ENCODE assay signal across 17 cellular contexts in the genomic region with DNA sequence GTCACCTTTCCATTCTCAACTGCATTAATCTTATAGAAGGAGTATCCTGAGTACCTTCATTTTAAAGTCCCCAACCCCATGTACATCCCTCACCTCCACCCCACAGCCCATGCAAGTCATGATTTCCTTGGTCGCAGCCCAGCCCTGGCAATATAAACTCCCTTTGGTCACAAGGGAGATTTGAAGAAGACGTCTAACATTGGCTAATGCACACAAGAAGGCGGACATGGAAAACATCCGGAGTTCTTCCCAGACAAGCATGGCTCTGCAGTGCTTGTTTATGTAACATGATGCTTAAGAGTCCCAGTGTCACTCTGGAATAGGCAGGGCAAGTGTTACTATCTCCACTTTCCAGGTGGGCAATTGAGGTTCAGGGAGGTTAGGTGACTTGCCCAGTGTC.
DNase-seq lines count a peak whose midpoint lies in the region; ATAC-seq, FAIRE-seq and TF ChIP-seq lines count a peak whose summit lies in the region.
"Had no signal": no experiment of that assay in that cellular context is flagged by ENCODE, and none has a peak within 500 bp of the region (broad histone marks: within the 10 kb centered on the region; RNA-seq: fewer than 3 reads in every experiment).

No MANE protein-coding gene starts in this region.

- H3K4me1 Mint-ChIP-seq in astrocyte (ENCODE audit: low read depth, unreplicated experiment): peaks cover 47% of the 10 kb centered on the region

- H3K9me3 ChIP-seq in GM23248 (ENCODE audit: low read depth): no peaks in the 10 kb centered on the region
- H3K9me3 ChIP-seq in astrocyte (ENCODE audit: insufficient read depth, low read depth, low read length): no peaks in the 10 kb centered on the region
- H3K9me3 ChIP-seq in HepG2 (ENCODE audit: low read length): no peaks in the 10 kb centered on the region
- H3K9me3 ChIP-seq: Peyer's patch had no signal

- H3K4me2 ChIP-seq in GM23248 (ENCODE audit: unreplicated experiment) (no peak overlapping the region), astrocyte (ENCODE audit: low read length) (no peak overlapping the region), HepG2 (ENCODE audit: low read depth, low read length) (no peak overlapping the region)

- no peaks in the 10 kb centered on the region for H3K9me2 ChIP-seq in GM23248 (ENCODE audit: insufficient read depth)

- H3K4me3 Mint-ChIP-seq in astrocyte (ENCODE audit: unreplicated experiment): no peak overlapping the region
- H3K4me3 Mint-ChIP-seq: CD4-positive, alpha-beta memory T cell; stimulated activated naive B cell treated with anti-CD40 and anti-IgM and Interleukin-4, amounts not matched to agents 10 μg/mL and 1 μg/mL and 100 μg/mL, for 72 hours had no signal

- no peak overlapping the region for H3K27ac Mint-ChIP-seq in astrocyte (ENCODE audit: unreplicated experiment)
- H3K27ac Mint-ChIP-seq: activated T-helper 2 cell treated with anti-CD3 and anti-CD28 coated beads, Interferon-gamma antibody, Interleukin-2, Interleukin-4, amounts not matched to agents 10 μg/mL and 5 μg/mL and 100 μg/mL, durations not matched to agents 14 hours and 24 hours and 36 hours; CD4-positive, alpha-beta memory T cell; stimulated activated naive B cell treated with anti-CD40 and anti-IgM and Interleukin-4, amounts not matched to agents 10 μg/mL and 1 μg/mL and 100 μg/mL, for 72 hours had no signal

- no peak for TF ChIP-seq POLR2A in HepG2 (IDR thresholded peaks at IDR 0.05; ENCODE audit: insufficient read depth in 1 of 2, low read depth in 2 of 2, low read length in 2 of 2)

- no peaks in the 10 kb centered on the region for H3K79me2 ChIP-seq in GM23248 (ENCODE audit: insufficient read depth)
- H3K79me2 ChIP-seq in astrocyte (ENCODE audit: insufficient read depth, low read length): no peaks in the 10 kb centered on the region
- H3K79me2 ChIP-seq in HepG2 (ENCODE audit: insufficient read depth, low read length): no peaks in the 10 kb centered on the region

- intact Hi-C loops in Right ventricle myocardium superior (cut with DNase I): no loop called here
- intact Hi-C loops in sciatic nerve (cut with DNase I): no loop called here
- intact Hi-C loops in HepG2 (cut with micrococcal nuclease; ENCODE audit: unreplicated experiment): no loop called here
- intact Hi-C loops in left colon (cut with DNase I, micrococcal nuclease): no loop called here

- DNase-seq in GM23248 (no peak), astrocyte (ENCODE audit: low read depth) (no peak), Right ventricle myocardium superior (no peak), sciatic nerve (ENCODE audit: low spot score) (no peak), HepG2 (ENCODE audit: low spot score) (no peak), left colon (no peak)
- DNase-seq: activated CD4-positive, alpha-beta T cell treated with anti-CD3 and anti-CD28 coated beads, Interleukin-2, amount 50 U/mL, for 1 hour; aorta; CD4-positive, alpha-beta memory T cell; effector CD8-positive, alpha-beta T cell; NCI-H1048; NCI-H526; Peyer's patch; stimulated activated naive B cell treated with anti-CD40 and anti-IgM and Interleukin-4, amounts not matched to agents 10 μg/mL and 1 μg/mL and 100 μg/mL, for 72 hours had no signal

- no TSS peak for BruUV-seq in HepG2 (replicated peaks; lab: Mats Ljungman, UMichigan)

- H3K4me1 ChIP-seq in GM23248 (ENCODE audit: insufficient read depth) (peaks cover 23% of the 10 kb centered on the region), astrocyte (ENCODE audit: insufficient read depth, low read length) (peaks cover 45% of the 10 kb centered on the region), HepG2 (ENCODE audit: insufficient read depth, low read length) (no peaks in the 10 kb centered on the region)
- H3K4me1 ChIP-seq: Peyer's patch had no signal

- H3K36me3 ChIP-seq in GM23248 (ENCODE audit: low read depth) (no peaks in the 10 kb centered on the region), astrocyte (ENCODE audit: insufficient read depth, low read length) (no peaks in the 10 kb centered on the region), HepG2 (replicated peaks in 1 of 2; ENCODE audit: control insufficient read depth in 1 of 2, insufficient read depth in 2 of 2, low read length in 2 of 2) (no peaks in the 10 kb centered on the region)
- H3K36me3 ChIP-seq: Peyer's patch had no signal

- no peak overlapping the region for H3K4me3 ChIP-seq in GM23248
- H3K4me3 ChIP-seq in astrocyte (ENCODE audit: insufficient read depth, low read depth, low read length): no peak overlapping the region
- H3K4me3 ChIP-seq in HepG2 (replicated peaks in 1 of 3; ENCODE audit: insufficient read depth in 1 of 3, low read depth in 2 of 3, low read length in 3 of 3): no peak overlapping the region
- H3K4me3 ChIP-seq: Peyer's patch had no signal

- ATAC-seq in Right ventricle myocardium superior (ENCODE audit: poor library complexity) (peak; percentile 45), sciatic nerve (peak; percentile 51), HepG2 (no peak), HG03571 (IDR thresholded peaks at IDR 0.05; ENCODE audit: unreplicated experiment) (no peak), left colon (no peak)
- ATAC-seq: stimulated activated naive B cell treated with anti-CD40 and anti-IgM and Interleukin-4, amounts not matched to agents 10 μg/mL and 1 μg/mL and 100 μg/mL, for 72 hours had no signal

- no peaks in the 10 kb centered on the region for H4K20me1 ChIP-seq in GM23248 (ENCODE audit: insufficient read depth)
- H4K20me1 ChIP-seq in astrocyte (ENCODE audit: insufficient read depth, low read length): no peaks in the 10 kb centered on the region
- no peaks in the 10 kb centered on the region for H4K20me1 ChIP-seq in HepG2 (ENCODE audit: insufficient read depth, low read length)

- in situ Hi-C loops in GM23248 (cut with MboI): no loop called here
- in situ Hi-C loops in HepG2 (cut with HindIII; ENCODE audit: extremely low pct_ligation_motif_present, low pct_unique_long_range_greater_than_20kb): no loop called here

- H3K36me3 Mint-ChIP-seq in astrocyte (ENCODE audit: low read depth, unreplicated experiment): no peaks in the 10 kb centered on the region
- H3K36me3 Mint-ChIP-seq: CD4-positive, alpha-beta memory T cell; stimulated activated naive B cell treated with anti-CD40 and anti-IgM and Interleukin-4, amounts not matched to agents 10 μg/mL and 1 μg/mL and 100 μg/mL, for 72 hours had no signal

- 0 out of 2 replicates have a peak overlapping the region, but pooled peaks have one; percentile 78 for H2AFZ ChIP-seq in GM23248
- H2AFZ ChIP-seq in astrocyte (ENCODE audit: low read depth, low read length): no peak overlapping the region
- no peak overlapping the region for H2AFZ ChIP-seq in HepG2 (ENCODE audit: low read length)

- 66 to 67% methylated on average over 4 of the region's 4 CpGs for WGBS in GM23248 (ENCODE audit: low coverage in 1 of 2, low lambda C conversion rate in 2 of 2, missing lambda C conversion rate in 2 of 2), 2 experiments
- 51% methylated on average over 4 of the region's 4 CpGs for WGBS in HepG2 (ENCODE audit: low lambda C conversion rate)

- FAIRE-seq in astrocyte (lab: Jason Lieb, UNC): no peak
- FAIRE-seq in HepG2 (lab: Jason Lieb, UNC): no peak
- FAIRE-seq: G401.6 had no signal

- no peak for TF ChIP-seq CTCF in astrocyte (IDR thresholded peaks at IDR 0.05; ENCODE audit: insufficient read depth, low read depth, low read length)
- no peak for TF ChIP-seq CTCF in HepG2 (CRISPR knock-in tag; IDR thresholded peaks at IDR 0.05)

- peaks cover 10% of the 10 kb centered on the region; the same call in 1 of the 2 replicates for H3F3A ChIP-seq in GM23248 (ENCODE audit: insufficient read depth)

- TF ChIP-seq EP300 in HepG2 (IDR thresholded peaks at IDR 0.05; ENCODE audit: low read depth in 2 of 2, low read length in 2 of 2) (no peak), HepG2 (CRISPR knock-in tag; IDR thresholded peaks at IDR 0.05; ENCODE audit: borderline replicate concordance) (no peak)

- H3K27me3 ChIP-seq in GM23248 (replicated peaks; ENCODE audit: insufficient read depth) (no peaks in the 10 kb centered on the region), astrocyte (ENCODE audit: insufficient read depth, low read length) (no peaks in the 10 kb centered on the region), HepG2 (ENCODE audit: control insufficient read depth in 1 of 2, insufficient read depth in 2 of 2, low read length in 2 of 2) (peaks cover 0 to 3% of the 10 kb centered on the region in 2 experiments; a peak in 2 of 5 replicates)
- H3K27me3 ChIP-seq: Peyer's patch had no signal

- no peaks in the 10 kb centered on the region for H3K27me3 Mint-ChIP-seq in astrocyte (ENCODE audit: low read depth, unreplicated experiment)

- peaks cover 3% of the 10 kb centered on the region for H3K9me3 Mint-ChIP-seq in astrocyte (ENCODE audit: unreplicated experiment)
- H3K9me3 Mint-ChIP-seq: activated T-helper 2 cell treated with anti-CD3 and anti-CD28 coated beads, Interferon-gamma antibody, Interleukin-2, Interleukin-4, amounts not matched to agents 10 μg/mL and 5 μg/mL and 100 μg/mL, durations not matched to agents 14 hours and 24 hours and 36 hours; CD4-positive, alpha-beta memory T cell; stimulated activated naive B cell treated with anti-CD40 and anti-IgM and Interleukin-4, amounts not matched to agents 10 μg/mL and 1 μg/mL and 100 μg/mL, for 72 hours had no signal

- H3K27ac ChIP-seq in GM23248: no peak overlapping the region
- peak overlapping the region; percentile 13 for H3K27ac ChIP-seq in astrocyte (ENCODE audit: low read depth, low read length)
- no peak overlapping the region for H3K27ac ChIP-seq in HepG2 (ENCODE audit: extremely low read length, insufficient read depth, low read length)
- H3K27ac ChIP-seq: Peyer's patch had no signal

- TF ChIP-seq RAD21 in HepG2 (CRISPR knock-in tag; IDR thresholded peaks at IDR 0.05): no peak

- POLR2A ChIA-PET in HepG2 (lab: Yijun Ruan, JAX): no interaction called here

- H3K9ac ChIP-seq in GM23248 (no peak overlapping the region), astrocyte (ENCODE audit: low read length) (no peak overlapping the region), HepG2 (ENCODE audit: insufficient read depth, low read depth, low read length) (no peak overlapping the region)

- CTCF ChIA-PET in HepG2 (lab: Yijun Ruan, JAX; ENCODE audit: low intra/inter-chr PET ratio, low total read pairs): no interaction called here

TF ChIP-seq in HepG2, 621 proteins besides CTCF, POLR2A, EP300 and RAD21 (continues in another document):
- TF ChIP-seq, protein P1, sequence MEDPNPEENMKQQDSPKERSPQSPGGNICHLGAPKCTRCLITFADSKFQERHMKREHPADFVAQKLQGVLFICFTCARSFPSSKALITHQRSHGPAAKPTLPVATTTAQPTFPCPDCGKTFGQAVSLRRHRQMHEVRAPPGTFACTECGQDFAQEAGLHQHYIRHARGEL (CRISPR knock-in tag; IDR thresholded peaks at IDR 0.05): no peak
- no peak for TF ChIP-seq ZFY (CRISPR knock-in tag; IDR thresholded peaks at IDR 0.05)
- no peak for TF ChIP-seq NFE2L1 (CRISPR knock-in tag; IDR thresholded peaks at IDR 0.05; ENCODE audit: borderline replicate concordance)

Comparison
In these comparisons a context has a peak if more than half of its experiments do, and no peak if none do; other contexts are left out.
1. ATAC-seq: peak in Right ventricle myocardium superior (single experiment) and sciatic nerve (single experiment); none in HepG2 (single experiment), HG03571 (single experiment) and left colon (single experiment).